In the genomic region with DNA sequence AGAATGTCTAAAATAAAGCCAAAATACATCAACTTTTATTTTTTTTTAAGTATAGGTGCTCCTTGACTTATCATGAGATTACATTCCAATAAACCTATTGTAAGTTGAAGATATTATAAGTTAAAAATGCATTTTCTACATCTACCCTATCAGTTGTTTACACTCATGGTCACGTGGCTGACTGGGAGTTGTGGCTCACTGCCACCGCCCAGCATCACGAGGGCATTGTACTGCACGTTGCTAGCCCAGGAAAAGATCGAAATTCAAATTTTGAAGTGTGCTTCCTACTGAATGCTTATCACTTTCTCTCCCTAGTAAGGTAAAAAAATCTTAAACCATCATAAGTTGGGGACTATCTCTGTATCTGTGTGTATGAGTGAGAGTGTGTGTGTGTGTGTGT, we compare ENCODE assay signal across 17 cellular contexts.
DNase-seq lines count a peak whose midpoint lies in the region; ATAC-seq and TF ChIP-seq lines count a peak whose summit lies in the region.
"Had no signal": no experiment of that assay in that cellular context is flagged by ENCODE, and none has a peak within 500 bp of the region (broad histone marks: within the 10 kb centered on the region; RNA-seq: fewer than 3 reads in every experiment).

No MANE protein-coding gene starts in this region.

- H3K27ac Mint-ChIP-seq in Calu3 (ENCODE audit: unreplicated experiment), result no peak overlapping the region
- H3K27ac Mint-ChIP-seq: CD4-positive, CD25-positive, alpha-beta regulatory T cell had no signal

- TF ChIP-seq CTCF in Calu3 (IDR thresholded peaks at IDR 0.05; ENCODE audit: unreplicated experiment) (no peak), esophagus muscularis mucosa (IDR thresholded peaks at IDR 0.05) (no peak)

- no TSS peak for BruUV-seq in Calu3 (replicated peaks; lab: Mats Ljungman, UMichigan)

- intact Hi-C loops in Calu3 (cut with micrococcal nuclease; ENCODE audit: unreplicated experiment), result no loop called here
- intact Hi-C loops in esophagus muscularis mucosa (cut with DNase I), result no loop called here
- intact Hi-C loops in left cardiac atrium (cut with DNase I), result no loop called here

- H3K27ac ChIP-seq in esophagus muscularis mucosa (replicated peaks in 1 of 4), result no peak overlapping the region
- H3K27ac ChIP-seq: GM23248, SK-N-MC had no signal

- DNase-seq in Calu3, result peak; percentile 4
- peak; percentile 36 for DNase-seq in OCI-M1 (lab: John Stamatoyannopoulos, UW)
- peak; percentile 14 for DNase-seq in esophagus muscularis mucosa (ENCODE audit: extremely low spot score)
- DNase-seq in mucosa of gallbladder (ENCODE audit: low spot score), result peak; percentile 78
- no peak for DNase-seq in HK-2 (ENCODE audit: unreplicated experiment)
- DNase-seq in GM19240 (ENCODE audit: insufficient read length, low spot score), result no peak
- DNase-seq in left cardiac atrium, result no peak
- no peak for DNase-seq in cerebellum (ENCODE audit: low spot score)
- DNase-seq: 8988T; BE2C; CD4-positive, CD25-positive, alpha-beta regulatory T cell; GM23248; HCEC 1CT; NCI-H1092 treated with DMSO at 0.1 percent for 48 hours; NCI-H2081; Right ventricle myocardium superior had no signal

- no peaks in the 10 kb centered on the region for H3K36me3 Mint-ChIP-seq in Calu3 (ENCODE audit: insufficient read depth, unreplicated experiment)
- H3K36me3 Mint-ChIP-seq: CD4-positive, CD25-positive, alpha-beta regulatory T cell had no signal

- no peak overlapping the region for H3K4me3 ChIP-seq in esophagus muscularis mucosa
- H3K4me3 ChIP-seq: GM23248, SK-N-MC had no signal

- TF ChIP-seq POLR2A in esophagus muscularis mucosa (IDR thresholded peaks at IDR 0.05; ENCODE audit: low read depth), result no peak

- WGBS in esophagus muscularis mucosa, result 79% methylated on average over 5 of the region's 5 CpGs

- H3K4me1 ChIP-seq in esophagus muscularis mucosa, result peaks cover 0 to 5% (median 0%) of the 10 kb centered on the region in 4 donors
- H3K4me1 ChIP-seq: BE2C had no signal

- no peak overlapping the region for H3K4me3 Mint-ChIP-seq in Calu3 (ENCODE audit: low read depth, unreplicated experiment)
- H3K4me3 Mint-ChIP-seq: CD4-positive, CD25-positive, alpha-beta regulatory T cell had no signal

- TF ChIP-seq EP300 in esophagus muscularis mucosa (IDR thresholded peaks at IDR 0.05), result no peak

- no peaks in the 10 kb centered on the region for H3K27me3 ChIP-seq in esophagus muscularis mucosa

- H3K27me3 Mint-ChIP-seq in Calu3 (ENCODE audit: unreplicated experiment), result no peaks in the 10 kb centered on the region

- no peak for ATAC-seq in left cardiac atrium

- no peaks in the 10 kb centered on the region for H3K36me3 ChIP-seq in esophagus muscularis mucosa
- H3K36me3 ChIP-seq: BE2C had no signal

- CTCF ChIA-PET in Calu3 (lab: Charles Lee), result no interaction called here

- H3K4me1 Mint-ChIP-seq in Calu3 (ENCODE audit: low read depth, unreplicated experiment), result peaks cover 8% of the 10 kb centered on the region
- H3K4me1 Mint-ChIP-seq: CD4-positive, CD25-positive, alpha-beta regulatory T cell had no signal

- H3K9me3 Mint-ChIP-seq in Calu3 (ENCODE audit: low read depth, unreplicated experiment), result peaks cover 4% of the 10 kb centered on the region

- H3K9me3 ChIP-seq in esophagus muscularis mucosa, result no peaks in the 10 kb centered on the region
- H3K9me3 ChIP-seq: BE2C had no signal

Comparison
In these comparisons a context has a peak if more than half of its experiments do, and no peak if none do; other contexts are left out.
1. DNase-seq: peak in Calu3 (single experiment), OCI-M1 (single experiment), esophagus muscularis mucosa (single experiment) and mucosa of gallbladder (single experiment); none in HK-2 (single experiment), GM19240 (single experiment), left cardiac atrium (single experiment) and cerebellum (single experiment).